13 cellular contexts compared by ENCODE assay signal in genomic region chr12:94677778-94678177, GRCh38. TPM values are rescaled to one million over a fixed set of nuclear protein-coding genes. Genes with fewer than 3 reads are reported as not detected.
DNase-seq lines count a peak whose midpoint lies in the region; ATAC-seq, FAIRE-seq and TF ChIP-seq lines count a peak whose summit lies in the region.
"Had no signal": no experiment of that assay in that cellular context is flagged by ENCODE, and none has a peak within 500 bp of the region (broad histone marks: within the 10 kb centered on the region; RNA-seq: fewer than 3 reads in every experiment).

No MANE protein-coding gene starts in this region.

- DNase-seq in GM12891 (ENCODE audit: insufficient read length, low spot score) (no peak), mammary epithelial cell (peak; percentile 72), NCI-H2196 treated with DMSO at 0.1 percent for 48 hours (lab: John Stamatoyannopoulos, UW; ENCODE audit: unreplicated experiment) (no peak)
- no peak for DNase-seq in central memory CD4-positive, alpha-beta T cell
- DNase-seq: GF-D8, NCI-H510A treated with DMSO at 0.1 percent for 48 hours, occipital lobe had no signal

- H3K36me3 ChIP-seq in mammary epithelial cell (ENCODE audit: insufficient read depth, low read length) (no peaks in the 10 kb centered on the region), neutrophil (no peaks in the 10 kb centered on the region)
- H3K36me3 ChIP-seq: BLaER1 had no signal

- TF ChIP-seq POLR2A in GM12891 (IDR thresholded peaks at IDR 0.05; ENCODE audit: low read depth, low read length), result no peak

- no peaks in the 10 kb centered on the region for H4K20me1 ChIP-seq in mammary epithelial cell (ENCODE audit: insufficient read depth, low read length)
- H4K20me1 ChIP-seq: BLaER1 had no signal

- 18% methylated on average over 1 of the region's 1 CpG for WGBS in mammary epithelial cell (ENCODE audit: low coverage, missing lambda C conversion rate)

- H3K9me3 ChIP-seq in mammary epithelial cell (replicated peaks; ENCODE audit: insufficient read depth, low read length) (no peaks in the 10 kb centered on the region), neutrophil (no peaks in the 10 kb centered on the region)

- no peak overlapping the region for H3K4me3 ChIP-seq in mammary epithelial cell (replicated peaks in 1 of 3; ENCODE audit: insufficient read depth in 1 of 3, low read depth in 2 of 3, low read length in 3 of 3)
- peak overlapping the region in 1 of 2 experiments; percentile 16 for H3K4me3 ChIP-seq in neutrophil (ENCODE audit: low read depth in 1 of 2, low read length in 1 of 2)
- H3K4me3 ChIP-seq: BLaER1 had no signal

- peak; percentile 80 for FAIRE-seq in GM12891 (lab: Jason Lieb, UNC)

- no peak for TF ChIP-seq CTCF in mammary epithelial cell (conservative IDR thresholded peaks at IDR 0.05 in 1 of 2, IDR thresholded peaks at IDR 0.05 in 1 of 2; ENCODE audit: extremely low read depth in 1 of 2, insufficient read depth in 1 of 2, low read depth in 1 of 2, low read length in 2 of 2)
- no peak for TF ChIP-seq CTCF in neutrophil (IDR thresholded peaks at IDR 0.05)

- no TSS peak for BruUV-seq in mammary epithelial cell (replicated peaks; lab: Mats Ljungman, UMichigan)

- H3K27me3 ChIP-seq in mammary epithelial cell (ENCODE audit: insufficient read depth, low read length) (no peaks in the 10 kb centered on the region), neutrophil (no peaks in the 10 kb centered on the region)
- H3K27me3 ChIP-seq: BLaER1 had no signal

- CTCF ChIA-PET in mammary epithelial cell (lab: Charles Lee; ENCODE audit: low non-redundant PET), result no interaction called here

- H2AFZ ChIP-seq in mammary epithelial cell (ENCODE audit: low read depth, low read length), result peak overlapping the region; percentile 72

- H3K4me1 ChIP-seq in mammary epithelial cell (ENCODE audit: insufficient read depth, low read length) (peaks cover 8% of the 10 kb centered on the region), neutrophil (ENCODE audit: control insufficient read depth in 1 of 2, insufficient read depth in 1 of 2, low read depth in 1 of 2, low read length in 1 of 2) (peaks cover 46 to 64% of the 10 kb centered on the region in 2 experiments)

- ATAC-seq in GM21529 (IDR thresholded peaks at IDR 0.05; ENCODE audit: unreplicated experiment) (peak; percentile 45), HG03139 (IDR thresholded peaks at IDR 0.05; ENCODE audit: unreplicated experiment) (no peak), GM21447 (IDR thresholded peaks at IDR 0.05; ENCODE audit: unreplicated experiment) (no peak)

- H3K27ac ChIP-seq in mammary epithelial cell (ENCODE audit: insufficient read depth, low read depth, low read length) (no peak overlapping the region), neutrophil (peak overlapping the region; percentile 95)
- H3K27ac ChIP-seq: BLaER1, HL-60 had no signal

- intact Hi-C loops in mammary epithelial cell (cut with micrococcal nuclease), result no loop called here

- peak overlapping the region; percentile 37 for H3K4me2 ChIP-seq in mammary epithelial cell (ENCODE audit: insufficient read depth, low read depth, low read length)
- H3K4me2 ChIP-seq: BLaER1 had no signal

- dilution Hi-C loops in mammary epithelial cell (cut with HindIII; ENCODE audit: low sequenced_read_pairs), result loop anchor here (5.0 kb wide), 1 partner anchor 55 kb away; no protein-coding TSS in a partner anchor

- in situ Hi-C loops in mammary epithelial cell (cut with MboI; ENCODE audit: low sequenced_read_pairs in 2 of 2), result no loop called here

- H3K9ac ChIP-seq in mammary epithelial cell (ENCODE audit: insufficient read depth, low read length), result no peak overlapping the region
- H3K9ac ChIP-seq: BLaER1 had no signal

- no peaks in the 10 kb centered on the region for H3K79me2 ChIP-seq in mammary epithelial cell (ENCODE audit: insufficient read depth, low read length)

TF ChIP-seq in GM12891, 5 proteins besides CTCF, POLR2A, EP300 and RAD21:
- TF ChIP-seq TAF1 (IDR thresholded peaks at IDR 0.05; ENCODE audit: low read depth, low read length) (no peak), POLR2AphosphoS5 (IDR thresholded peaks at IDR 0.05; ENCODE audit: low read depth, low read length) (no peak), POU2F2 (IDR thresholded peaks at IDR 0.05; ENCODE audit: low read depth, low read length) (no peak)
TF ChIP-seq in GM12891: peak in this region for 0.

RNA-seq across cellular contexts. Expression of gene TMCC3, which starts 27.4 kb away (rescaled TPM):
- polyA plus RNA-seq in GM12891 (2012; ENCODE audit: low read depth, missing spikeins), result 8.1 TPM
- total RNA-seq in mammary epithelial cell, result 10 to 100 TPM in 1 of 2 donors, 1 to 10 TPM in 1; 1.3 to 22.7 TPM
- 9.3 TPM for polyA plus RNA-seq in mammary epithelial cell
- polyA minus RNA-seq in mammary epithelial cell, result 10.5 TPM
